1 cellular context compared by ENCODE assay signal in genomic region chr4:5041609-5042234, GRCh38.
TF ChIP-seq lines count a peak whose summit lies in the region.

No MANE protein-coding gene starts in this region.

TF ChIP-seq in K562, 482 proteins besides CTCF, POLR2A, EP300 and RAD21 (continued from another document):
- peak; percentile 29; the same call in 1 of the 2 replicates for TF ChIP-seq TEAD4 (IDR thresholded peaks at IDR 0.05; ENCODE audit: low read length)
- TF ChIP-seq TEAD4 (CRISPR knock-in tag; IDR thresholded peaks at IDR 0.05; ENCODE audit: borderline replicate concordance), result no peak
- TF ChIP-seq CBFA2T2 (conservative IDR thresholded peaks at IDR 0.05), result peak; percentile 30; the same call in 1 of the 2 replicates
- TF ChIP-seq SUPT5H (IDR thresholded peaks at IDR 0.05), result no peak
- no peak for TF ChIP-seq PRPF4 (IDR thresholded peaks at IDR 0.05; ENCODE audit: insufficient read depth, low read depth, low read length, poor library complexity, severe bottlenecking)
- TF ChIP-seq NFXL1 (CRISPR knock-in tag; IDR thresholded peaks at IDR 0.05), result no peak
- no peak for TF ChIP-seq GATAD2B (IDR thresholded peaks at IDR 0.05; ENCODE audit: borderline replicate concordance)
- no peak for TF ChIP-seq CBFB (CRISPR knock-in tag; IDR thresholded peaks at IDR 0.05)
- TF ChIP-seq NCOA1 (IDR thresholded peaks at IDR 0.05; ENCODE audit: low read depth), result no peak
- no peak for TF ChIP-seq ZNF717 (CRISPR knock-in tag; IDR thresholded peaks at IDR 0.05)
- no peak for TF ChIP-seq HNRNPUL1 (IDR thresholded peaks at IDR 0.05; ENCODE audit: low read length)
- no peak for TF ChIP-seq PHF20 (IDR thresholded peaks at IDR 0.05; ENCODE audit: partially characterized antibody)
- TF ChIP-seq TARDBP (IDR thresholded peaks at IDR 0.05), result no peak
- no peak for TF ChIP-seq PHB (CRISPR knock-in tag; IDR thresholded peaks at IDR 0.05)
- TF ChIP-seq, protein P1, sequence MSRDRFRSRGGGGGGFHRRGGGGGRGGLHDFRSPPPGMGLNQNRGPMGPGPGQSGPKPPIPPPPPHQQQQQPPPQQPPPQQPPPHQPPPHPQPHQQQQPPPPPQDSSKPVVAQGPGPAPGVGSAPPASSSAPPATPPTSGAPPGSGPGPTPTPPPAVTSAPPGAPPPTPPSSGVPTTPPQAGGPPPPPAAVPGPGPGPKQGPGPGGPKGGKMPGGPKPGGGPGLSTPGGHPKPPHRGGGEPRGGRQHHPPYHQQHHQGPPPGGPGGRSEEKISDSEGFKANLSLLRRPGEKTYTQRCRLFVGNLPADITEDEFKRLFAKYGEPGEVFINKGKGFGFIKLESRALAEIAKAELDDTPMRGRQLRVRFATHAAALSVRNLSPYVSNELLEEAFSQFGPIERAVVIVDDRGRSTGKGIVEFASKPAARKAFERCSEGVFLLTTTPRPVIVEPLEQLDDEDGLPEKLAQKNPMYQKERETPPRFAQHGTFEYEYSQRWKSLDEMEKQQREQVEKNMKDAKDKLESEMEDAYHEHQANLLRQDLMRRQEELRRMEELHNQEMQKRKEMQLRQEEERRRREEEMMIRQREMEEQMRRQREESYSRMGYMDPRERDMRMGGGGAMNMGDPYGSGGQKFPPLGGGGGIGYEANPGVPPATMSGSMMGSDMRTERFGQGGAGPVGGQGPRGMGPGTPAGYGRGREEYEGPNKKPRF (IDR thresholded peaks at IDR 0.05; ENCODE audit: low read depth, low read length), result no peak
- no peak for TF ChIP-seq CBX5 (IDR thresholded peaks at IDR 0.05; ENCODE audit: borderline replicate concordance, low read depth)
- TF ChIP-seq PTRF (tag; IDR thresholded peaks at IDR 0.05), result no peak
- no peak for TF ChIP-seq TEAD2 (tag; IDR thresholded peaks at IDR 0.05)
- no peak for TF ChIP-seq PATZ1 (CRISPR knock-in tag; IDR thresholded peaks at IDR 0.05; ENCODE audit: borderline replicate concordance)
- TF ChIP-seq SOX6 (IDR thresholded peaks at IDR 0.05), result peak; percentile 81
- TF ChIP-seq FOXK2 (conservative IDR thresholded peaks at IDR 0.05 in 1 of 2, IDR thresholded peaks at IDR 0.05 in 1 of 2; ENCODE audit: low read depth in 2 of 2), result 0 out of 4 replicates have a peak, but pooled peaks have one; percentile 20 to 35
- TF ChIP-seq ZBTB9 (CRISPR knock-in tag; IDR thresholded peaks at IDR 0.05), result no peak
- TF ChIP-seq, protein P2, sequence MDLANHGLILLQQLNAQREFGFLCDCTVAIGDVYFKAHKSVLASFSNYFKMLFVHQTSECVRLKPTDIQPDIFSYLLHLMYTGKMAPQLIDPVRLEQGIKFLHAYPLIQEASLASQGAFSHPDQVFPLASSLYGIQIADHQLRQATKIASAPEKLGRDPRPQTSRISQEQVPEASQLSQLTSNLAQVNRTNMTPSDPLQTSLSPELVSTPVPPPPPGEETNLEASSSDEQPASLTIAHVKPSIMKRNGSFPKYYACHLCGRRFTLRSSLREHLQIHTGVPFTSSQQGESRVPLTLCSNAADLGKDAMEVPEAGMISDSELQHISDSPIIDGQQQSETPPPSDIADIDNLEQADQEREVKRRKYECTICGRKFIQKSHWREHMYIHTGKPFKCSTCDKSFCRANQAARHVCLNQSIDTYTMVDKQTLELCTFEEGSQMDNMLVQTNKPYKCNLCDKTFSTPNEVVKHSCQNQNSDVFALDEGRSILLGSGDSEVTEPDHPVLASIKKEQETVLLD (IDR thresholded peaks at IDR 0.05), result no peak
- TF ChIP-seq SMARCC2 (IDR thresholded peaks at IDR 0.05; ENCODE audit: low read depth), result no peak
- no peak for TF ChIP-seq KDM2B (CRISPR knock-in tag; IDR thresholded peaks at IDR 0.05)
- TF ChIP-seq NFRKB (IDR thresholded peaks at IDR 0.05; ENCODE audit: low read depth), result no peak
- no peak for TF ChIP-seq ZKSCAN1 (IDR thresholded peaks at IDR 0.05; ENCODE audit: low read depth, low read length)
- TF ChIP-seq OTX1 (CRISPR knock-in tag; IDR thresholded peaks at IDR 0.05), result no peak
- TF ChIP-seq XRCC3 (IDR thresholded peaks at IDR 0.05), result no peak
- TF ChIP-seq CREB3 (tag; conservative IDR thresholded peaks at IDR 0.05; ENCODE audit: low read depth), result no peak
- no peak for TF ChIP-seq ZNF778 (CRISPR knock-in tag; IDR thresholded peaks at IDR 0.05)
- TF ChIP-seq ZNF766 (CRISPR knock-in tag; conservative IDR thresholded peaks at IDR 0.05), result no peak
- TF ChIP-seq ZNF639 (CRISPR knock-in tag; conservative IDR thresholded peaks at IDR 0.05 in 1 of 2, IDR thresholded peaks at IDR 0.05 in 1 of 2), result no peak
- peak; percentile 54; the same call in 1 of the 2 replicates for TF ChIP-seq DPF2 (IDR thresholded peaks at IDR 0.05)
- TF ChIP-seq CBFA2T3 (IDR thresholded peaks at IDR 0.05), result peak; percentile 59
- no peak for TF ChIP-seq MTA1 (IDR thresholded peaks at IDR 0.05; ENCODE audit: borderline replicate concordance)
- no peak for TF ChIP-seq GTF2E2 (tag; IDR thresholded peaks at IDR 0.05)
- no peak for TF ChIP-seq ZC3H8 (IDR thresholded peaks at IDR 0.05)
- no peak for TF ChIP-seq ZBTB1 (CRISPR knock-in tag; IDR thresholded peaks at IDR 0.05; ENCODE audit: borderline replicate concordance, low read depth)
- TF ChIP-seq KLF10 (CRISPR knock-in tag; IDR thresholded peaks at IDR 0.05), result no peak
- TF ChIP-seq CREM (IDR thresholded peaks at IDR 0.05; ENCODE audit: low read depth), result no peak
- TF ChIP-seq NR2F6 (CRISPR knock-in tag; IDR thresholded peaks at IDR 0.05), result no peak
- TF ChIP-seq MBD2 (IDR thresholded peaks at IDR 0.05; ENCODE audit: borderline replicate concordance, low read depth), result no peak
- no peak for TF ChIP-seq FOXJ2 (tag; IDR thresholded peaks at IDR 0.05)
- no peak for TF ChIP-seq GABPB1 (CRISPR knock-in tag; IDR thresholded peaks at IDR 0.05)
- peak; percentile 58; the same call in 1 of the 2 replicates for TF ChIP-seq SMARCA4 (IDR thresholded peaks at IDR 0.05)
- peak; percentile 23; the same call in 1 of the 2 replicates for TF ChIP-seq FOXA1 (IDR thresholded peaks at IDR 0.05; ENCODE audit: borderline replicate concordance)
- peak; percentile 57 for TF ChIP-seq ARID1B (IDR thresholded peaks at IDR 0.05)
- TF ChIP-seq, protein P3, sequence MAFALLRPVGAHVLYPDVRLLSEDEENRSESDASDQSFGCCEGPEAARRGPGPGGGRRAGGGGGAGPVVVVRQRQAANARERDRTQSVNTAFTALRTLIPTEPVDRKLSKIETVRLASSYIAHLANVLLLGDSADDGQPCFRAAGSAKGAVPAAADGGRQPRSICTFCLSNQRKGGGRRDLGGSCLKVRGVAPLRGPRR (CRISPR knock-in tag; IDR thresholded peaks at IDR 0.05), result no peak
- no peak for TF ChIP-seq ZNF431 (CRISPR knock-in tag; IDR thresholded peaks at IDR 0.05)
